Comparison of ENCODE assay signal across 12 cellular contexts in the genomic region with DNA sequence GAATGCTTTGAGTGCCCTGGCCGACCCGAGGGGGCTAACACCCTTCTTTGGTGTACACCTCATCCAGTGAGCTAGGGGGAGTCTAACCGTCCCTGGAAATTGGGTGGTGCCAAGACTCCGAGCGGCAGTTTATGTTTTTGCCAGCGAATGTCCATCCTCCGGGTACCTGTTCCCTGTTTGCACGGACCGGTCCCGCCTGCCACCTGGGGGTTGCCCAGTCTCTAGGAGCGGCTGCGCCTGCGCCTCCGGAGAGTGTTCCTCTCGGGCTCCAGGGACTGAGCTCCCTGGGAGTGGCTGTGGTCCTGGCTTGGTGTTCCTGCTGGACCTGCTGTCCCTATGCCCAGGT. TPM values are rescaled to one million over a fixed set of nuclear protein-coding genes. Genes with fewer than 3 reads are reported as not detected.
DNase-seq lines count a peak whose midpoint lies in the region; ATAC-seq and TF ChIP-seq lines count a peak whose summit lies in the region.
"Had no signal": no experiment of that assay in that cellular context is flagged by ENCODE, and none has a peak within 500 bp of the region (broad histone marks: within the 10 kb centered on the region; RNA-seq: fewer than 3 reads in every experiment).

No MANE protein-coding gene starts in this region.

- POLR2A ChIA-PET in T-cell (lab: Charles Lee): interaction anchor here in 1 of 2 donors (0.6 to 0.7 kb wide), 2 partner anchors 9 to 15 kb away, joined by 3 to 4 read pairs; no protein-coding TSS in a partner anchor

- peak overlapping the region; percentile 51 for H3K4me3 ChIP-seq in iPS-11a (ENCODE audit: low read depth, low read length)

- no peak for TF ChIP-seq CTCF in endothelial cell (IDR thresholded peaks at IDR 0.05; ENCODE audit: unreplicated experiment)

- intact Hi-C loops in posterior vena cava (cut with DNase I): no loop called here

- H3K9me3 Mint-ChIP-seq in T-cell (no peaks in the 10 kb centered on the region), endothelial cell (ENCODE audit: unreplicated experiment) (peaks cover 5% of the 10 kb centered on the region)
- H3K9me3 Mint-ChIP-seq: activated naive CD8-positive, alpha-beta T cell treated with anti-CD3 and anti-CD28 coated beads, Interleukin-2, amount 10 ng/mL, durations not matched to agents 7 days and 5 days; T-helper 1 cell treated with Interleukin-12 subunit alpha and Interleukin-12 subunit beta and Interleukin-4 antibody, amounts not matched to agents 30 μg/mL and 1 μg/mL, for 36 hours had no signal

- DNase-seq in NCI-H748 (lab: John Stamatoyannopoulos, UW; ENCODE audit: unreplicated experiment): peak; percentile 30
- no peak for DNase-seq in NCI-H748 treated with DMSO at 0.1 percent for 48 hours (lab: John Stamatoyannopoulos, UW)
- DNase-seq in T-cell: no peak
- DNase-seq in posterior vena cava (ENCODE audit: low spot score): peak; percentile 63
- no peak for DNase-seq in endothelial cell (ENCODE audit: low spot score)
- DNase-seq in GF-D8 (lab: John Stamatoyannopoulos, UW): no peak
- DNase-seq: DMS53 had no signal

- peaks cover 21 to 39% of the 10 kb centered on the region in 2 donors for H3K27me3 Mint-ChIP-seq in T-cell
- peaks cover 34% of the 10 kb centered on the region for H3K27me3 Mint-ChIP-seq in endothelial cell (ENCODE audit: unreplicated experiment)

- H3K4me3 Mint-ChIP-seq in T-cell (peak overlapping the region; percentile 64 to 74 (median 69)), endothelial cell (ENCODE audit: unreplicated experiment) (no peak overlapping the region)
- H3K4me3 Mint-ChIP-seq: activated naive CD8-positive, alpha-beta T cell treated with anti-CD3 and anti-CD28 coated beads, Interleukin-2, amount 10 ng/mL, durations not matched to agents 7 days and 5 days had no signal

- H3K36me3 Mint-ChIP-seq in T-cell: no peaks in the 10 kb centered on the region
- H3K36me3 Mint-ChIP-seq in endothelial cell (ENCODE audit: low read depth, unreplicated experiment): peaks cover 8% of the 10 kb centered on the region
- H3K36me3 Mint-ChIP-seq: activated naive CD8-positive, alpha-beta T cell treated with anti-CD3 and anti-CD28 coated beads, Interleukin-2, amount 10 ng/mL, durations not matched to agents 7 days and 5 days had no signal

- peaks cover 12 to 26% (median 26%) of the 10 kb centered on the region in 3 donors for H3K4me1 Mint-ChIP-seq in T-cell
- peaks cover 3% of the 10 kb centered on the region for H3K4me1 Mint-ChIP-seq in endothelial cell (ENCODE audit: unreplicated experiment)
- H3K4me1 Mint-ChIP-seq: activated naive CD8-positive, alpha-beta T cell treated with anti-CD3 and anti-CD28 coated beads, Interleukin-2, amount 10 ng/mL, durations not matched to agents 7 days and 5 days had no signal

- ATAC-seq in T-cell (replicated peaks in 1 of 4) (no peak), GM18498 (IDR thresholded peaks at IDR 0.05; ENCODE audit: unreplicated experiment) (no peak)

- H3K27ac Mint-ChIP-seq in T-cell: no peak overlapping the region
- no peak overlapping the region for H3K27ac Mint-ChIP-seq in endothelial cell (ENCODE audit: unreplicated experiment)
- H3K27ac Mint-ChIP-seq: activated naive CD8-positive, alpha-beta T cell treated with anti-CD3 and anti-CD28 coated beads, Interleukin-2, amount 10 ng/mL, durations not matched to agents 7 days and 5 days; T-helper 1 cell treated with Interleukin-12 subunit alpha and Interleukin-12 subunit beta and Interleukin-4 antibody, amounts not matched to agents 30 μg/mL and 1 μg/mL, for 36 hours had no signal

- CTCF ChIA-PET in T-cell (lab: Charles Lee): interaction anchor here (0.6 to 4.1 kb wide), 13 partner anchors 10 to 454 kb away, joined by 3 to 30 read pairs (median 5); no protein-coding TSS in a partner anchor

RNA-seq across cellular contexts. Expression of a gene that starts 0.9 kb away (rescaled TPM):
- total RNA-seq in T-cell (10 to 100 TPM in 4 of 5 donors, 1 to 10 TPM in 1; 8.2 to 15.4 (median 11.7) TPM), posterior vena cava (not detected), endothelial cell (ENCODE audit: unreplicated experiment) (not detected)
- total RNA-seq: dermis microvascular lymphatic vessel endothelial cell had no signal

Comparison
In these comparisons a context has a peak if more than half of its experiments do, and no peak if none do; other contexts are left out.
1. DNase-seq: peak in NCI-H748 (single experiment) and posterior vena cava (single experiment); none in NCI-H748 treated with DMSO at 0.1 percent for 48 hours (single experiment), T-cell (0 of 34), endothelial cell (single experiment) and GF-D8 (single experiment).